17 cellular contexts compared by ENCODE assay signal in the genomic region with DNA sequence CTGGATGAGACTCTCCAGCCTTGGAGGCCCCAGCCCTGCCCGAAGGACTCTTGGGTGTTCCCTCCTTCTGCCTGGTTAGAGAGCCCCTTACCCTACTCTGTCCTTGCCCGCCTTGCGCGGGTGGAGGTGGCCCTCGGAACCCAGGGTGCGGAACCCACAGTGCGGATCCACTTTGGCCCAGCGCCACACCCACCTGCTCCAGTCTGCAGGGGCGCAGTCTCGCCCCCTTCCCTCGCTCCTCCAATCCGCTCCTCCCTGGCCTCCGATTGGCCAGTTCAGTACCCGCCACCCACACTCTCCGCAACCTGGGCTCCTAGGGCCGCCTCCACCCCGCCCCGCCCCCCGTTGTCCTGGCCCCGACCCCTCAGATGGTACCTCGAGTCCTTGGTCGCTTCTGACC. TPM values are rescaled to one million over a fixed set of nuclear protein-coding genes. Genes with fewer than 3 reads are reported as not detected.
DNase-seq lines count a peak whose midpoint lies in the region; ATAC-seq, FAIRE-seq and TF ChIP-seq lines count a peak whose summit lies in the region.
"Had no signal": no experiment of that assay in that cellular context is flagged by ENCODE, and none has a peak within 500 bp of the region (broad histone marks: within the 10 kb centered on the region; RNA-seq: fewer than 3 reads in every experiment).

No MANE protein-coding gene starts in this region.

- DNase-seq in HCT116 (ENCODE audit: low read depth, low spot score) (no peak), ecto neural progenitor cell (ENCODE audit: low spot score) (peak; percentile 87), mesendoderm (peak; percentile 68), H54 (ENCODE audit: insufficient read length, low spot score) (no peak), ascending aorta (ENCODE audit: low spot score in 2 of 2) (no peak)
- DNase-seq: activated CD4-positive, CD25-positive, alpha-beta regulatory T cell treated with anti-CD3 and anti-CD28 coated beads, Interleukin-2, amount 50 U/mL, for 72 hours; activated T-cell treated with anti-CD3 and anti-CD28 coated beads, Interleukin-2, amount 50 U/mL, for 48 hours; hippocampal formation; midbrain; NCI-H2171 treated with DMSO at 0.1 percent for 48 hours; psoas muscle; stimulated activated CD4-positive, alpha-beta T cell treated with anti-CD3 and anti-CD28 coated beads, Interleukin-2, amount 100 ng/mL, for 24 hours had no signal

- H3K79me1 ChIP-seq in mesendoderm (ENCODE audit: low read length), result peaks cover 16% of the 10 kb centered on the region

- H3K23ac ChIP-seq in mesendoderm (ENCODE audit: low read length), result no peak overlapping the region

- intact Hi-C loops in HCT116 (cut with micrococcal nuclease) (loop anchor here (5.0 kb wide), 3 partner anchors 68 to 337 kb away; partner anchors contain the start of gene TM7SF2), ascending aorta (cut with DNase I) (no loop called here)

- no peak overlapping the region for H4K5ac ChIP-seq in mesendoderm (ENCODE audit: low read length)

- ATAC-seq in HCT116 (no peak), GM19452 (IDR thresholded peaks at IDR 0.05; ENCODE audit: unreplicated experiment) (no peak), HG03039 (IDR thresholded peaks at IDR 0.05; ENCODE audit: unreplicated experiment) (no peak)
- ATAC-seq: psoas muscle had no signal

- POLR2A ChIA-PET in HCT116 (lab: Charles Lee), result no interaction called here

- TF ChIP-seq POLR2A in HCT116 (IDR thresholded peaks at IDR 0.05; ENCODE audit: borderline replicate concordance, extremely low read depth, insufficient read depth, insufficient read length) (no peak), H54 (IDR thresholded peaks at IDR 0.05; ENCODE audit: low read depth, low read length) (no peak)

- H2AK5ac ChIP-seq in mesendoderm (ENCODE audit: low read length), result no peak overlapping the region

- peak overlapping the region in 9 of 11 experiments; percentile 91 to 100 (median 98); a peak in 13 of 22 replicates for H3K4me2 ChIP-seq in BLaER1 treated with 17β-estradiol and CSF1 and Interleukin-3, amounts not matched to agents 10 nM and 100 nM
- peak overlapping the region; percentile 97 for H3K4me2 ChIP-seq in HCT116 (ENCODE audit: low read length)
- peak overlapping the region; percentile 74 for H3K4me2 ChIP-seq in mesendoderm (ENCODE audit: low read length)

- BruUV-seq in HCT116 (replicated peaks; lab: Mats Ljungman, UMichigan), result no TSS peak

- peaks cover 58% of the 10 kb centered on the region for H3K79me2 ChIP-seq in HCT116 (ENCODE audit: insufficient read depth, low read length)
- peaks cover 4% of the 10 kb centered on the region for H3K79me2 ChIP-seq in mesendoderm (ENCODE audit: control insufficient read depth, insufficient read depth, low read length)

- H3K9me2 ChIP-seq in HCT116 (ENCODE audit: insufficient read depth), result no peaks in the 10 kb centered on the region

- no peak overlapping the region for H3K4ac ChIP-seq in mesendoderm (ENCODE audit: low read depth, low read length)

- H3K4me1 ChIP-seq in BLaER1 treated with 17β-estradiol and CSF1 and Interleukin-3, amounts not matched to agents 10 nM and 100 nM, result peaks cover 27 to 50% (median 31%) of the 10 kb centered on the region in 10 experiments
- H3K4me1 ChIP-seq in HCT116 (ENCODE audit: control insufficient read depth in 1 of 2, insufficient read depth in 2 of 2, low read length in 2 of 2) (peaks cover 23 to 35% of the 10 kb centered on the region in 2 experiments), mesendoderm (ENCODE audit: control insufficient read depth, low read depth, low read length) (peaks cover 11% of the 10 kb centered on the region), ascending aorta (peaks cover 2 to 9% of the 10 kb centered on the region in 2 donors)
- H3K4me1 ChIP-seq: psoas muscle had no signal

- no peak for FAIRE-seq in H54 (lab: Jason Lieb, UNC)
- FAIRE-seq: endothelial cell of umbilical vein had no signal

- H3K9me3 ChIP-seq in BLaER1 treated with 17β-estradiol and CSF1 and Interleukin-3, amounts not matched to agents 10 nM and 100 nM (replicated peaks in 1 of 11), result no peaks in the 10 kb centered on the region
- H3K9me3 ChIP-seq in HCT116 (ENCODE audit: control insufficient read depth in 1 of 2, insufficient read depth in 1 of 2, low read depth in 1 of 2, low read length in 2 of 2) (no peaks in the 10 kb centered on the region), ascending aorta (no peaks in the 10 kb centered on the region)
- H3K9me3 ChIP-seq: psoas muscle had no signal

- H3K27me3 ChIP-seq in BLaER1 treated with 17β-estradiol and CSF1 and Interleukin-3, amounts not matched to agents 10 nM and 100 nM, result no peaks in the 10 kb centered on the region
- H3K27me3 ChIP-seq in HCT116 (ENCODE audit: insufficient read depth, low read length), result no peaks in the 10 kb centered on the region
- H3K27me3 ChIP-seq in mesendoderm (ENCODE audit: insufficient read depth, low read length, poor library complexity), result no peaks in the 10 kb centered on the region
- H3K27me3 ChIP-seq in ascending aorta, result no peaks in the 10 kb centered on the region

- no peak overlapping the region for H2BK5ac ChIP-seq in mesendoderm (ENCODE audit: low read length)

- peak overlapping the region; percentile 76 for H3K56ac ChIP-seq in mesendoderm (ENCODE audit: low read length)

- WGBS in mesendoderm (ENCODE audit: extremely low coverage, insufficient coverage, low lambda C conversion rate), result no CpG with 5 or more reads among the region's 22 CpGs

- H2BK120ac ChIP-seq in mesendoderm (ENCODE audit: low read depth, low read length), result no peak overlapping the region

- no peak overlapping the region for H3K27ac ChIP-seq in BLaER1 treated with 17β-estradiol and CSF1 and Interleukin-3, amounts not matched to agents 10 nM and 100 nM
- H3K27ac ChIP-seq in HCT116 (ENCODE audit: low read depth, low read length), result peak overlapping the region; percentile 100
- no peak overlapping the region for H3K27ac ChIP-seq in mesendoderm (ENCODE audit: low read depth, low read length)
- no peak overlapping the region for H3K27ac ChIP-seq in ascending aorta
- H3K27ac ChIP-seq: psoas muscle had no signal

- CTCF ChIA-PET in HCT116 (lab: Charles Lee), result no interaction called here

- H4K8ac ChIP-seq in mesendoderm (ENCODE audit: low read depth, low read length), result no peak overlapping the region

- TF ChIP-seq CTCF in HCT116 (IDR thresholded peaks at IDR 0.05 in 2 of 3, conservative IDR thresholded peaks at IDR 0.05 in 1 of 3; ENCODE audit: borderline replicate concordance in 1 of 3, insufficient read depth in 1 of 3, low read depth in 2 of 3, low read length in 2 of 3), result no peak
- no peak for TF ChIP-seq CTCF in ascending aorta (IDR thresholded peaks at IDR 0.05)

- H3K18ac ChIP-seq in mesendoderm (ENCODE audit: low read length), result no peak overlapping the region

- no peak overlapping the region for H2AFZ ChIP-seq in HCT116 (ENCODE audit: low read depth, low read length, poor library complexity, severe bottlenecking)

- no peak for TF ChIP-seq RAD21 in HCT116 (IDR thresholded peaks at IDR 0.05; ENCODE audit: low read depth)

- H4K20me1 ChIP-seq in BLaER1 treated with 17β-estradiol and CSF1 and Interleukin-3, amounts not matched to agents 10 nM and 100 nM, result peaks cover 0 to 66% (median 33%) of the 10 kb centered on the region in 11 experiments; a peak in 15 of 22 replicates
- no peaks in the 10 kb centered on the region for H4K20me1 ChIP-seq in HCT116 (ENCODE audit: insufficient read depth)

- RAD21 ChIA-PET in HCT116 (lab: Charles Lee; ENCODE audit: low non-redundant PET in 1 of 2, low total read pairs in 2 of 2, uncharacterized antibody in 2 of 2, unreplicated experiment in 2 of 2), result no interaction called here

- no peak overlapping the region for H2BK15ac ChIP-seq in mesendoderm (replicated peaks; ENCODE audit: low read depth)

- H3K36me3 ChIP-seq in BLaER1 treated with 17β-estradiol and CSF1 and Interleukin-3, amounts not matched to agents 10 nM and 100 nM, result peaks cover 36 to 61% (median 57%) of the 10 kb centered on the region in 11 experiments
- peaks cover 7 to 36% of the 10 kb centered on the region in 2 experiments; a peak in 3 of 4 replicates for H3K36me3 ChIP-seq in HCT116 (ENCODE audit: control insufficient read depth in 1 of 2, insufficient read depth in 2 of 2, low read length in 2 of 2)
- peaks cover 5% of the 10 kb centered on the region for H3K36me3 ChIP-seq in mesendoderm (ENCODE audit: control insufficient read depth, insufficient read depth, low read length)
- peaks cover 23 to 34% of the 10 kb centered on the region in 2 donors for H3K36me3 ChIP-seq in ascending aorta

- peak overlapping the region in 1 of 10 experiments; percentile 100; a peak in 1 of 20 replicates for H3K4me3 ChIP-seq in BLaER1 treated with 17β-estradiol and CSF1 and Interleukin-3, amounts not matched to agents 10 nM and 100 nM
- H3K4me3 ChIP-seq in HCT116 (replicated peaks in 1 of 2; ENCODE audit: low read depth in 1 of 2, low read length in 2 of 2) (peak overlapping the region in 1 of 2 experiments; percentile 81; a peak in 2 of 4 replicates), mesendoderm (ENCODE audit: low read length) (no peak overlapping the region), ascending aorta (no peak overlapping the region)
- H3K4me3 ChIP-seq: psoas muscle had no signal

- peak overlapping the region in 5 of 11 experiments; percentile 88 to 97 (median 95); a peak in 5 of 22 replicates for H3K9ac ChIP-seq in BLaER1 treated with 17β-estradiol and CSF1 and Interleukin-3, amounts not matched to agents 10 nM and 100 nM
- peak overlapping the region; percentile 97 for H3K9ac ChIP-seq in HCT116 (ENCODE audit: low read length)
- peak overlapping the region; percentile 17 for H3K9ac ChIP-seq in mesendoderm (ENCODE audit: low read length)

TF ChIP-seq in HCT116, 20 proteins besides CTCF, POLR2A, EP300 and RAD21 (continues in another document):
- TF ChIP-seq EZH2 (IDR thresholded peaks at IDR 0.05), result no peak
- TF ChIP-seq TCF7L2 (IDR thresholded peaks at IDR 0.05; ENCODE audit: borderline replicate concordance, extremely low read depth, insufficient read depth, insufficient read length), result no peak
- no peak for TF ChIP-seq JUND (IDR thresholded peaks at IDR 0.05)
- no peak for TF ChIP-seq CEBPB (IDR thresholded peaks at IDR 0.05; ENCODE audit: low read depth)
- TF ChIP-seq SIN3A (IDR thresholded peaks at IDR 0.05; ENCODE audit: low read depth), result no peak
- no peak for TF ChIP-seq SRF (IDR thresholded peaks at IDR 0.05; ENCODE audit: low read depth)

RNA-seq across cellular contexts. Expression of gene CAPN1, which starts 2.4 kb away (rescaled TPM):
- total RNA-seq in HCT116 (2021; ENCODE audit: unreplicated experiment) (279 TPM), ascending aorta (239 TPM)
- polyA plus RNA-seq in HCT116 (2012), result 220 and 224 TPM in 2 replicates
- 90.4 TPM for polyA plus RNA-seq in mesendoderm (2013, experiment 1 of 2)
- 93.1 TPM for polyA plus RNA-seq in mesendoderm (2013, experiment 2 of 2)

RNA-seq across cellular contexts. Expression of gene SPDYC, which starts 14.1 kb away (rescaled TPM):
- 1.2 TPM for total RNA-seq in HCT116 (2021; ENCODE audit: unreplicated experiment)
- 0.91 and 2.0 TPM in 2 replicates for polyA plus RNA-seq in HCT116 (2012)
- polyA plus RNA-seq in mesendoderm (2013, experiment 1 of 2), result 0.07 TPM
- polyA plus RNA-seq in mesendoderm (2013, experiment 2 of 2), result 0.10 TPM
- total RNA-seq in ascending aorta, result not detected
- total RNA-seq: endothelial cell of umbilical vein, M059J, psoas muscle had no signal
- polyA plus RNA-seq: endothelial cell of umbilical vein, psoas muscle had no signal

RNA-seq across cellular contexts. Expression of gene SYVN1, which starts 49.8 kb away (rescaled TPM):
- 45.9 TPM for total RNA-seq in HCT116 (2021; ENCODE audit: unreplicated experiment)
- polyA plus RNA-seq in HCT116 (2012), result 52.2 and 77.2 TPM in 2 replicates
- 19.5 TPM for polyA plus RNA-seq in mesendoderm (2013, experiment 1 of 2)
- 19.2 TPM for polyA plus RNA-seq in mesendoderm (2013, experiment 2 of 2)
- total RNA-seq in ascending aorta, result 229 TPM

Comparison
In these comparisons a context has a peak if more than half of its experiments do, and no peak if none do; other contexts are left out.
1. DNase-seq: peak in ecto neural progenitor cell (single experiment) and mesendoderm (single experiment); none in HCT116 (single experiment), H54 (single experiment) and ascending aorta (0 of 2).
2. Peak in every context shown above with its lines, with median percentiles within 50 percentile points of each other: H3K4me2 ChIP-seq.